ENCODE assay signal across 1 cellular context in genomic region chr17:81298991-81299733, GRCh38.
TF ChIP-seq lines count a peak whose summit lies in the region.

No MANE protein-coding gene starts in this region.

TF ChIP-seq in K562, 482 proteins besides CTCF, POLR2A, EP300 and RAD21:
- TF ChIP-seq FOXK2 (conservative IDR thresholded peaks at IDR 0.05 in 1 of 2, IDR thresholded peaks at IDR 0.05 in 1 of 2; ENCODE audit: low read depth in 2 of 2) (peak; percentile 52 to 54; a peak in 2 of 4 replicates), SAFB (IDR thresholded peaks at IDR 0.05; ENCODE audit: borderline replicate concordance, low read depth, low read length) (no peak), PTBP1 (IDR thresholded peaks at IDR 0.05; ENCODE audit: low read depth, low read length) (no peak), ZNF780A (CRISPR knock-in tag; IDR thresholded peaks at IDR 0.05) (no peak), ZBTB5 (IDR thresholded peaks at IDR 0.05) (no peak), RBM25 (IDR thresholded peaks at IDR 0.05; ENCODE audit: low read depth, low read length, severe bottlenecking) (no peak), POLR2G (IDR thresholded peaks at IDR 0.05; ENCODE audit: low read depth, low read length) (0 out of 2 replicates have a peak, but pooled peaks have one; percentile 6), MNT (conservative IDR thresholded peaks at IDR 0.05) (no peak), ZBTB40 (IDR thresholded peaks at IDR 0.05) (peak; percentile 98), ZBTB40 (CRISPR knock-in tag; IDR thresholded peaks at IDR 0.05) (peak; percentile 92), SIRT6 (IDR thresholded peaks at IDR 0.05; ENCODE audit: low read depth, low read length) (no peak), ATF1 (CRISPR knock-in tag; IDR thresholded peaks at IDR 0.05) (no peak), ATF1 (tag; IDR thresholded peaks at IDR 0.05) (no peak)
- TF ChIP-seq, protein P1, sequence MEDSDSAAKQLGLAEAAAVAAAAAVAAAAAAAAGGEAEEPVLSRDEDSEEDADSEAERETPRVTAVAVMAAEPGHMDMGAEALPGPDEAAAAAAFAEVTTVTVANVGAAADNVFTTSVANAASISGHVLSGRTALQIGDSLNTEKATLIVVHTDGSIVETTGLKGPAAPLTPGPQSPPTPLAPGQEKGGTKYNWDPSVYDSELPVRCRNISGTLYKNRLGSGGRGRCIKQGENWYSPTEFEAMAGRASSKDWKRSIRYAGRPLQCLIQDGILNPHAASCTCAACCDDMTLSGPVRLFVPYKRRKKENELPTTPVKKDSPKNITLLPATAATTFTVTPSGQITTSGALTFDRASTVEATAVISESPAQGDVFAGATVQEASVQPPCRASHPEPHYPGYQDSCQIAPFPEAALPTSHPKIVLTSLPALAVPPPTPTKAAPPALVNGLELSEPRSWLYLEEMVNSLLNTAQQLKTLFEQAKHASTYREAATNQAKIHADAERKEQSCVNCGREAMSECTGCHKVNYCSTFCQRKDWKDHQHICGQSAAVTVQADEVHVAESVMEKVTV (CRISPR knock-in tag; IDR thresholded peaks at IDR 0.05) = no peak
